ENCODE assay signal across 17 cellular contexts in the genomic region with DNA sequence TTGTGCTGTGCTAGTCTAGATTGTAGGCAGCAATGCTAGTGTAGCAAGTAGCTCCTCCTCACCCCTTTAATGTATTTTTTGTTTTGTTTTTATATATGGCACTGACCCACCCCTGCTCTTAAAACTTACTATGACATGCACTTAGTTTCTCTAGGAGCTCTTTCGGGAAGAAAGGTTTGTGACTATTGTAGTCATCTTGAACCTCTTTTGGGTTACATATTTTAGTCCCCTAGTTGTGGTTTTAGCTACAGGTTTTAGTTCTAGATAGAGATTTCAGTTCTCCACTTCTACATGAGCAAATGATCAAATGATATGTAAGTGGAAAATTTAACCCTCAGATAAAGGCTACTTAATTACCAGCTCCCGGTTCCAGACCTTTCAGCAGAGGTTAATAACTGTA. TPM values are rescaled to one million over a fixed set of nuclear protein-coding genes. Genes with fewer than 3 reads are reported as not detected.
DNase-seq lines count a peak whose midpoint lies in the region; ATAC-seq and TF ChIP-seq lines count a peak whose summit lies in the region.
"Had no signal": no experiment of that assay in that cellular context is flagged by ENCODE, and none has a peak within 500 bp of the region (broad histone marks: within the 10 kb centered on the region; RNA-seq: fewer than 3 reads in every experiment).

No MANE protein-coding gene starts in this region.

- no peak overlapping the region for H3K4me3 Mint-ChIP-seq in mesothelial cell of epicardium
- H3K4me3 Mint-ChIP-seq: type B pancreatic cell had no signal

- H3K9me3 ChIP-seq in right lobe of liver = no peaks in the 10 kb centered on the region
- H3K9me3 ChIP-seq: A549 had no signal

- H3K27ac Mint-ChIP-seq in mesothelial cell of epicardium = no peak overlapping the region
- H3K27ac Mint-ChIP-seq: type B pancreatic cell had no signal

- H3K36me3 ChIP-seq in GM06990 (ENCODE audit: control insufficient read depth, insufficient read depth, low read length) (no peaks in the 10 kb centered on the region; the same call in none of the 2 replicates), right lobe of liver (peaks cover 0 to 38% (median 18%) of the 10 kb centered on the region in 4 donors)

- H3K27me3 Mint-ChIP-seq in mesothelial cell of epicardium (ENCODE audit: low read depth) = no peaks in the 10 kb centered on the region
- H3K27me3 Mint-ChIP-seq: type B pancreatic cell had no signal

- H3K4me3 ChIP-seq in GM06990 (replicated peaks; ENCODE audit: low read depth, low read length) (no peak overlapping the region), right lobe of liver (no peak overlapping the region)
- H3K4me3 ChIP-seq: A549 had no signal

- no peaks in the 10 kb centered on the region for H3K4me1 Mint-ChIP-seq in mesothelial cell of epicardium

- peak; percentile 58 for ATAC-seq in GM18873 (IDR thresholded peaks at IDR 0.05; ENCODE audit: low FRiP score, unreplicated experiment)
- peak; percentile 74 for ATAC-seq in GM21619 (IDR thresholded peaks at IDR 0.05; ENCODE audit: unreplicated experiment)
- ATAC-seq in HG03460 (IDR thresholded peaks at IDR 0.05; ENCODE audit: unreplicated experiment) = peak; percentile 52
- no peak for ATAC-seq in right lobe of liver
- ATAC-seq: A549 had no signal

- 95% methylated on average over 2 of the region's 2 CpGs for WGBS in right lobe of liver (ENCODE audit: insufficient coverage, low coverage, low lambda C conversion rate, missing lambda C conversion rate)

- peaks cover 37% of the 10 kb centered on the region for H3K36me3 Mint-ChIP-seq in mesothelial cell of epicardium

- intact Hi-C loops in right lobe of liver (cut with DNase I) = no loop called here

- DNase-seq in GM06990 (ENCODE audit: extremely low read depth, insufficient read length) = peak; percentile 14
- DNase-seq in right lobe of liver = no peak
- DNase-seq in amygdala (lab: John Stamatoyannopoulos, UW) = no peak
- DNase-seq in medulla oblongata (ENCODE audit: extremely low spot score) = no peak
- DNase-seq in mesothelial cell of epicardium (ENCODE audit: low spot score in 2 of 2, unreplicated experiment in 2 of 2) = no peak
- DNase-seq: activated naive CD4-positive, alpha-beta T cell treated with anti-CD3 and anti-CD28 coated beads, Interleukin-2, amount 50 U/mL, for 16 hours; DMS153; hypothalamus; kidney glomerular epithelial cell; NCI-H1436; stimulated activated naive CD4-positive, alpha-beta T cell had no signal

- peaks cover 7% of the 10 kb centered on the region for H3K9me3 Mint-ChIP-seq in mesothelial cell of epicardium
- H3K9me3 Mint-ChIP-seq: type B pancreatic cell had no signal

- H3K27me3 ChIP-seq in GM06990 (replicated peaks; ENCODE audit: control insufficient read depth, insufficient read depth, low read length) (no peaks in the 10 kb centered on the region), right lobe of liver (no peaks in the 10 kb centered on the region)

- no peaks in the 10 kb centered on the region for H3K4me1 ChIP-seq in right lobe of liver
- H3K4me1 ChIP-seq: A549 had no signal

- H3K27ac ChIP-seq in right lobe of liver = no peak overlapping the region
- H3K27ac ChIP-seq: A549, C4-2B had no signal

- TF ChIP-seq CTCF in GM06990 (IDR thresholded peaks at IDR 0.05; ENCODE audit: insufficient read depth, low read length, poor library complexity, severe bottlenecking) (no peak), right lobe of liver (IDR thresholded peaks at IDR 0.05) (no peak), mesothelial cell of epicardium (IDR thresholded peaks at IDR 0.05; ENCODE audit: unreplicated experiment) (no peak)

- TF ChIP-seq POLR2A in right lobe of liver (IDR thresholded peaks at IDR 0.05) = no peak

RNA-seq across cellular contexts. Expression of a gene that starts 14.9 kb away (rescaled TPM):
- total RNA-seq in right lobe of liver = 10 to 100 TPM; 14.4 to 28.2 (median 25.0) TPM
- 22.1 to 23.3 TPM (median 23.2 TPM) in 3 replicates for total RNA-seq in mesothelial cell of epicardium

Comparison
In these comparisons a context has a peak if more than half of its experiments do, and no peak if none do; other contexts are left out.
1. ATAC-seq: peak in GM18873 (single experiment), GM21619 (single experiment) and HG03460 (single experiment); none in right lobe of liver (0 of 4).